ENCODE assay signal across 8 cellular contexts in genomic region chr6:107488875-107489635, GRCh38. TPM values are rescaled to one million over a fixed set of nuclear protein-coding genes. Genes with fewer than 3 reads are reported as not detected.
DNase-seq lines count a peak whose midpoint lies in the region; ATAC-seq and TF ChIP-seq lines count a peak whose summit lies in the region.

No MANE protein-coding gene starts in this region.

- H3K9me3 ChIP-seq in mucosa of rectum (ENCODE audit: control insufficient read depth in 2 of 2, low read length in 2 of 2) (no peaks in the 10 kb centered on the region), thoracic aorta (no peaks in the 10 kb centered on the region)

- peak overlapping the region; percentile 14 to 33 for H3K9ac ChIP-seq in mucosa of rectum (ENCODE audit: low read depth in 1 of 2, low read length in 2 of 2)

- peak overlapping the region; percentile 83 for H3K4me3 Mint-ChIP-seq in activated CD4-positive, alpha-beta T cell treated with anti-CD3 and anti-CD28 coated beads, Interleukin-2, amount 10 ng/mL, durations not matched to agents 24 days and 14 days

- DNase-seq in GM03348 (ENCODE audit: low spot score): peak; percentile 61
- DNase-seq in KBM-7: peak; percentile 65
- peak; percentile 68 for DNase-seq in activated CD4-positive, alpha-beta T cell treated with anti-CD3 and anti-CD28 coated beads, Interleukin-2, amount 10 ng/mL, durations not matched to agents 24 days and 14 days
- DNase-seq in epithelial cell of proximal tubule (ENCODE audit: low read depth): no peak
- DNase-seq in thoracic aorta (ENCODE audit: low spot score): no peak
- DNase-seq in OCI-M2 (lab: John Stamatoyannopoulos, UW; ENCODE audit: unreplicated experiment): no peak

- no peaks in the 10 kb centered on the region for H3K9me3 Mint-ChIP-seq in activated CD4-positive, alpha-beta T cell treated with anti-CD3 and anti-CD28 coated beads, Interleukin-2, amount 10 ng/mL, durations not matched to agents 24 days and 14 days

- no peaks in the 10 kb centered on the region for H3K36me3 Mint-ChIP-seq in activated CD4-positive, alpha-beta T cell treated with anti-CD3 and anti-CD28 coated beads, Interleukin-2, amount 10 ng/mL, durations not matched to agents 24 days and 14 days (ENCODE audit: low read depth)

- intact Hi-C loops in activated CD4-positive, alpha-beta T cell treated with anti-CD3 and anti-CD28 coated beads, Interleukin-2, amount 10 ng/mL, durations not matched to agents 24 days and 14 days (cut with micrococcal nuclease): loop anchor here (2.0 kb wide), 1 partner anchor 30 kb away; the partner anchor contains the start of gene PDSS2

- H3K27me3 Mint-ChIP-seq in activated CD4-positive, alpha-beta T cell treated with anti-CD3 and anti-CD28 coated beads, Interleukin-2, amount 10 ng/mL, durations not matched to agents 24 days and 14 days: peaks cover 49% of the 10 kb centered on the region

- in situ Hi-C loops in KBM-7 (cut with MboI; ENCODE audit: low pct_unique_long_range_greater_than_20kb, low sequenced_read_pairs): no loop called here

- peaks cover 12 to 19% of the 10 kb centered on the region in 2 donors for H3K4me1 ChIP-seq in mucosa of rectum (ENCODE audit: control insufficient read depth in 2 of 2, insufficient read depth in 2 of 2, low read length in 2 of 2)
- H3K4me1 ChIP-seq in thoracic aorta (ENCODE audit: control insufficient read depth in 1 of 2, low read depth in 2 of 2): peaks cover 9 to 31% of the 10 kb centered on the region in 2 donors

- H3K4me3 ChIP-seq in epithelial cell of proximal tubule (ENCODE audit: low read depth, low read length): peak overlapping the region; percentile 78
- H3K4me3 ChIP-seq in mucosa of rectum (ENCODE audit: low read length in 2 of 2): peak overlapping the region; percentile 55 to 72
- peak overlapping the region; percentile 92 for H3K4me3 ChIP-seq in thoracic aorta

- TF ChIP-seq CTCF in epithelial cell of proximal tubule (conservative IDR thresholded peaks at IDR 0.05; ENCODE audit: low read depth, low read length) (no peak), thoracic aorta (IDR thresholded peaks at IDR 0.05) (no peak)

- peaks cover 22% of the 10 kb centered on the region for H3K4me1 Mint-ChIP-seq in activated CD4-positive, alpha-beta T cell treated with anti-CD3 and anti-CD28 coated beads, Interleukin-2, amount 10 ng/mL, durations not matched to agents 24 days and 14 days

- peak overlapping the region; percentile 40 for H3K27ac Mint-ChIP-seq in activated CD4-positive, alpha-beta T cell treated with anti-CD3 and anti-CD28 coated beads, Interleukin-2, amount 10 ng/mL, durations not matched to agents 24 days and 14 days

- no peak for ATAC-seq in thoracic aorta (ENCODE audit: insufficient number of reproducible peaks, low FRiP score, low read depth)
- ATAC-seq in HG02571 (IDR thresholded peaks at IDR 0.05; ENCODE audit: unreplicated experiment): no peak

- H3K27me3 ChIP-seq in mucosa of rectum (ENCODE audit: control insufficient read depth in 2 of 2, insufficient read depth in 2 of 2, low read length in 2 of 2) (peaks cover 30 to 52% of the 10 kb centered on the region in 2 donors), thoracic aorta (replicated peaks; ENCODE audit: insufficient read depth) (no peaks in the 10 kb centered on the region)

- H3K36me3 ChIP-seq in mucosa of rectum (ENCODE audit: control insufficient read depth in 2 of 2, insufficient read depth in 2 of 2, low read length in 2 of 2) (no peaks in the 10 kb centered on the region), thoracic aorta (no peaks in the 10 kb centered on the region)

- H3K27ac ChIP-seq in mucosa of rectum (ENCODE audit: low read depth in 2 of 2, low read length in 2 of 2): peak overlapping the region; percentile 9 to 17
- H3K27ac ChIP-seq in thoracic aorta: peak overlapping the region; percentile 48 to 66

RNA-seq across cellular contexts. Expression of gene SOBP, which starts 0.9 kb away (rescaled TPM):
- total RNA-seq in activated CD4-positive, alpha-beta T cell treated with anti-CD3 and anti-CD28 coated beads, Interleukin-2, amount 10 ng/mL, durations not matched to agents 24 days and 14 days: 0.09 and 0.26 TPM in 2 replicates
- total RNA-seq in epithelial cell of proximal tubule (1.6 and 2.5 TPM in 2 replicates), thoracic aorta (10 to 100 TPM; 10.3 to 11.1 TPM)

RNA-seq across cellular contexts. Expression of gene PDSS2, which starts 29.7 kb away (rescaled TPM):
- total RNA-seq in activated CD4-positive, alpha-beta T cell treated with anti-CD3 and anti-CD28 coated beads, Interleukin-2, amount 10 ng/mL, durations not matched to agents 24 days and 14 days: 13.3 and 14.2 TPM in 2 replicates
- total RNA-seq in epithelial cell of proximal tubule (6.9 and 7.4 TPM in 2 replicates), thoracic aorta (1 to 10 TPM; 6.9 to 9.9 TPM)

Comparison
In these comparisons a context has a peak if more than half of its experiments do, and no peak if none do; other contexts are left out.
1. DNase-seq: peak in GM03348 (single experiment), KBM-7 (single experiment) and activated CD4-positive, alpha-beta T cell treated with anti-CD3 and anti-CD28 coated beads, Interleukin-2, amount 10 ng/mL, durations not matched to agents 24 days and 14 days (single experiment); none in epithelial cell of proximal tubule (single experiment), thoracic aorta (single experiment) and OCI-M2 (single experiment).
2. Peak in every context shown above with its lines, with median percentiles within 50 percentile points of each other: H3K4me3 ChIP-seq.